Comparison of ENCODE assay signal across 24 cellular contexts in the genomic region with DNA sequence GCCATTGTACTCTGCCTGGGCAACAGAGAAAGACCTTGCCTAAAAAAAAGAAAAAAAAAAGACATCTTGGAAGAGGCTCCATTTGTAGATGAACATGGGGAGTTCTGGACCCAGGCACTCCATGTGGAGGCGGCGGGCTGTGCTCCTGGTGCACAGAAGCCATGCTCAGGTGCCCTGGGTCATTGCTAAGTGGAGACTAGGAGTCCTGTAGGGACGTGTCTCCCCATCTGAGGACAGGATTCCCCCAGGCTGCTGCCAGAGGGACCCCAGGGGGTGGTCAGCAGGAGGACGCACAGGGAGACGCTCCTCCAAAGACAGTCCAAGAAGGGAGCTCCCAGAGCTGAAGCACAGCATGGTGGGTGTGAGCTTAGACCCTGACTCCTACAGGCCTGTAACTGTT. TPM values are rescaled to one million over a fixed set of nuclear protein-coding genes. Genes with fewer than 3 reads are reported as not detected.
DNase-seq lines count a peak whose midpoint lies in the region; ATAC-seq, FAIRE-seq and TF ChIP-seq lines count a peak whose summit lies in the region.
"Had no signal": no experiment of that assay in that cellular context is flagged by ENCODE, and none has a peak within 500 bp of the region (broad histone marks: within the 10 kb centered on the region; RNA-seq: fewer than 3 reads in every experiment).

No MANE protein-coding gene starts in this region.

- DNase-seq in DND-41 (no peak), T-helper 17 cell (no peak), K562 (ENCODE audit: extremely low read depth in 1 of 4, low spot score in 3 of 4) (no peak), posterior vena cava (ENCODE audit: low spot score) (peak; percentile 68), hepatic stellate cell (ENCODE audit: low spot score) (no peak), OCI-M1 (lab: John Stamatoyannopoulos, UW) (no peak), GM12892 (ENCODE audit: insufficient read length) (no peak), upper lobe of left lung (no peak)
- DNase-seq: 8988T; BE2C; C1 segment of cervical spinal cord; Caco-2; CD4-positive, CD25-positive, alpha-beta regulatory T cell; CD8-positive, alpha-beta memory T cell; DMS79 treated with DMSO at 0.1 percent for 48 hours; EL; GOT3; H7; HFFc6; IMR-90; KBM-7 had no signal

- peak overlapping the region; percentile 27 for H3K27ac Mint-ChIP-seq in T-helper 17 cell
- H3K27ac Mint-ChIP-seq: CD4-positive, CD25-positive, alpha-beta regulatory T cell; CD8-positive, alpha-beta memory T cell; HFFc6 had no signal

- no peak for TF ChIP-seq RAD21 in K562 (CRISPR knock-in tag; conservative IDR thresholded peaks at IDR 0.05 in 1 of 2, IDR thresholded peaks at IDR 0.05 in 1 of 2)

- BruUV-seq in K562 (replicated peaks; lab: Mats Ljungman, UMichigan), result no TSS peak

- H3K27me3 ChIP-seq in DND-41 (ENCODE audit: insufficient read depth, low read length, poor library complexity) (no peaks in the 10 kb centered on the region), K562 (ENCODE audit: control insufficient read depth in 2 of 2, insufficient read depth in 2 of 2, low read length in 2 of 2) (no peaks in the 10 kb centered on the region), upper lobe of left lung (no peaks in the 10 kb centered on the region)
- H3K27me3 ChIP-seq: BE2C had no signal

- no peak for TF ChIP-seq CTCF in DND-41 (IDR thresholded peaks at IDR 0.05; ENCODE audit: borderline replicate concordance, extremely low read depth, low read length, poor library complexity, severe bottlenecking)
- no peak for TF ChIP-seq CTCF in K562 (IDR thresholded peaks at IDR 0.05 in 2 of 3, conservative IDR thresholded peaks at IDR 0.05 in 1 of 3; ENCODE audit: insufficient read depth in 2 of 3, low read depth in 1 of 3, low read length in 3 of 3)
- TF ChIP-seq CTCF in upper lobe of left lung (IDR thresholded peaks at IDR 0.05), result no peak

- CTCF ChIA-PET in K562 (lab: Yijun Ruan, JAX; ENCODE audit: low intra/inter-chr PET ratio), result no interaction called here

- intact Hi-C loops in K562 (cut with micrococcal nuclease) (no loop called here), posterior vena cava (cut with DNase I) (no loop called here)

- H3K36me3 Mint-ChIP-seq in T-helper 17 cell (ENCODE audit: low read depth), result peaks cover 4% of the 10 kb centered on the region

- H3K4me2 ChIP-seq in DND-41 (ENCODE audit: insufficient read depth, low read length) (no peak overlapping the region), K562 (ENCODE audit: insufficient read depth, low read length) (no peak overlapping the region)

- H3K27ac ChIP-seq in DND-41 (ENCODE audit: low read length) (no peak overlapping the region), K562 (ENCODE audit: extremely low read depth, low read depth, low read length) (no peak overlapping the region), upper lobe of left lung (no peak overlapping the region)

- no peaks in the 10 kb centered on the region for H3K9me3 ChIP-seq in DND-41 (ENCODE audit: insufficient read depth, low read length, severe bottlenecking)
- no peaks in the 10 kb centered on the region for H3K9me3 ChIP-seq in T-helper 17 cell (ENCODE audit: control insufficient read depth, low read length, poor library complexity, severe bottlenecking)
- no peaks in the 10 kb centered on the region for H3K9me3 ChIP-seq in K562 (replicated peaks; ENCODE audit: control insufficient read depth, insufficient read depth, low read depth, low read length)
- H3K9me3 ChIP-seq in upper lobe of left lung, result no peaks in the 10 kb centered on the region
- H3K9me3 ChIP-seq: BE2C had no signal

- H3K4me3 ChIP-seq in DND-41 (ENCODE audit: low read depth in 1 of 2, low read length in 2 of 2) (no peak overlapping the region), K562 (no peak overlapping the region), upper lobe of left lung (no peak overlapping the region)

- H4K20me1 ChIP-seq in DND-41 (ENCODE audit: insufficient read depth, low read length) (0 out of 2 replicates have a peak, but pooled peaks cover 4% of the 10 kb centered on the region), K562 (replicated peaks; ENCODE audit: control insufficient read depth, insufficient read depth, low read length) (no peaks in the 10 kb centered on the region)

- H3K9ac ChIP-seq in DND-41 (ENCODE audit: low read depth, low read length) (no peak overlapping the region), K562 (ENCODE audit: insufficient read depth in 1 of 2, low read depth in 2 of 2, low read length in 2 of 2) (peak overlapping the region in 1 of 2 experiments; percentile 43; a peak in 1 of 4 replicates)

- H2AFZ ChIP-seq in DND-41 (ENCODE audit: low read depth, low read length), result no peak overlapping the region
- H2AFZ ChIP-seq in K562 (ENCODE audit: low read depth, low read length), result no peak overlapping the region

- in situ Hi-C loops in K562 (cut with MboI), result no loop called here

- H3K27me3 Mint-ChIP-seq in T-helper 17 cell, result no peaks in the 10 kb centered on the region
- H3K27me3 Mint-ChIP-seq: CD4-positive, CD25-positive, alpha-beta regulatory T cell had no signal

- ATAC-seq in DND-41 (ENCODE audit: insufficient read depth, low read depth) (peak; percentile 32; the same call in 1 of the 3 replicates), T-helper 17 cell (no peak), K562 (peak; percentile 30), upper lobe of left lung (ENCODE audit: low FRiP score in 2 of 2) (no peak)
- ATAC-seq: HCT116 had no signal

- 92% methylated on average over 5 of the region's 5 CpGs for WGBS in K562 (ENCODE audit: insufficient coverage, low coverage, missing lambda C conversion rate)
- WGBS in upper lobe of left lung, 2 donors, result 96 to 99% methylated on average over 5 of the region's 5 CpGs

- H3K36me3 ChIP-seq in DND-41 (ENCODE audit: insufficient read depth, low read length) (peaks cover 28% of the 10 kb centered on the region), K562 (ENCODE audit: control insufficient read depth, insufficient read depth, low read length) (peaks cover 31% of the 10 kb centered on the region), upper lobe of left lung (peaks cover 6 to 41% (median 18%) of the 10 kb centered on the region in 4 donors)

- H3K9me1 ChIP-seq in K562 (ENCODE audit: control insufficient read depth, insufficient read depth, low read length), result no peaks in the 10 kb centered on the region

- no peak overlapping the region for H3K4me3 Mint-ChIP-seq in T-helper 17 cell
- H3K4me3 Mint-ChIP-seq: CD4-positive, CD25-positive, alpha-beta regulatory T cell; CD8-positive, alpha-beta memory T cell; HFFc6 had no signal

- H3K79me2 ChIP-seq in DND-41 (ENCODE audit: insufficient read depth, low read length) (no peaks in the 10 kb centered on the region), K562 (ENCODE audit: control insufficient read depth, insufficient read depth, low read length) (no peaks in the 10 kb centered on the region)

- no peak for TF ChIP-seq EP300 in K562 (IDR thresholded peaks at IDR 0.05; ENCODE audit: low read length)
- TF ChIP-seq EP300 in upper lobe of left lung (IDR thresholded peaks at IDR 0.05), result no peak

- POLR2A ChIA-PET in K562 (lab: Yijun Ruan, JAX), result interaction anchor here (0.8 to 1.1 kb wide), 2 partner anchors 9 to 11 kb away, joined by 4 to 6 read pairs; no protein-coding TSS in a partner anchor

- no peak for FAIRE-seq in K562 (lab: Jason Lieb, UNC)
- no peak for FAIRE-seq in GM12892 (lab: Jason Lieb, UNC)
- FAIRE-seq: GM12891, HTR-8/SVneo had no signal

- TF ChIP-seq POLR2A in K562 (conservative IDR thresholded peaks at IDR 0.05) (no peak; the same call in 1 of the 2 replicates), GM12892 (IDR thresholded peaks at IDR 0.05; ENCODE audit: low read depth, low read length) (no peak), upper lobe of left lung (IDR thresholded peaks at IDR 0.05) (no peak)

- H3K4me1 Mint-ChIP-seq in T-helper 17 cell, result peaks cover 3% of the 10 kb centered on the region
- H3K4me1 Mint-ChIP-seq: CD8-positive, alpha-beta memory T cell had no signal

- H3K4me1 ChIP-seq in DND-41 (ENCODE audit: insufficient read depth, low read length), result no peaks in the 10 kb centered on the region
- no peaks in the 10 kb centered on the region for H3K4me1 ChIP-seq in K562 (replicated peaks in 1 of 2; ENCODE audit: control insufficient read depth in 2 of 2, insufficient read depth in 2 of 2, low read length in 2 of 2)
- H3K4me1 ChIP-seq in upper lobe of left lung, result no peaks in the 10 kb centered on the region
- H3K4me1 ChIP-seq: BE2C, Caco-2 had no signal

RNA-seq across cellular contexts. Expression of a gene that starts 34.3 kb away (rescaled TPM):
- 100 to 1,000 TPM; 270 to 323 TPM for total RNA-seq in T-helper 17 cell
- total RNA-seq in K562 (2011; cell fraction: chromatin; rRNA removed; ENCODE audit: low replicate concordance), result 11.1 and 27.7 TPM in 2 replicates
- 13.4 and 14.0 TPM in 2 replicates for total RNA-seq in K562 (2011; cell fraction: nucleolus; rRNA removed)
- total RNA-seq in K562 (2011; cell fraction: nucleoplasm; rRNA removed), result 20.6 and 22.3 TPM in 2 replicates
- 111 and 114 TPM in 2 replicates for total RNA-seq in K562 (2014; rRNA removed)
- total RNA-seq in K562 (2014; rRNA removed; fragmentation: Illumina TruSeq; extraction: Trizol), result 117 and 131 TPM in 2 replicates
- 106 and 119 TPM in 2 replicates for total RNA-seq in K562 (2015; rRNA removed; fragmentation: Illumina TruSeq; extraction: Trizol)
- total RNA-seq in K562 (2021), result 109 and 116 TPM in 2 replicates
- polyA plus RNA-seq in K562 (2011; rRNA removed), result 63.3 and 111 TPM in 2 replicates
- polyA plus RNA-seq in K562 (2011; cell fraction: cytosol; rRNA removed), result 23.5 and 29.8 TPM in 2 replicates
- polyA plus RNA-seq in K562 (2011; cell fraction: nucleus; rRNA removed), result 14.0 and 15.3 TPM in 2 replicates
- 86.2 and 93.7 TPM in 2 replicates for polyA plus RNA-seq in K562 (2012)
- 159 and 174 TPM in 2 replicates for polyA plus RNA-seq in K562 (2014; fragmentation: Illumina TruSeq; extraction: Trizol)
- 100 to 1,000 TPM; 105 to 150 TPM for polyA plus RNA-seq in K562 (2014; fragmentation: Nextera tagmentation; extraction: Ambion mirVana)
- 110 and 131 TPM in 2 replicates for polyA plus RNA-seq in K562 (2014; rRNA removed)
- 78.7 and 101 TPM in 2 replicates for polyA minus RNA-seq in K562 (2011; rRNA and poly(A)+ RNA removed)
- polyA minus RNA-seq in K562 (2011; cell fraction: cytosol; rRNA and poly(A)+ RNA removed), result 55.4 and 57.2 TPM in 2 replicates
- 13.6 and 18.1 TPM in 2 replicates for polyA minus RNA-seq in K562 (2011; cell fraction: nucleus; rRNA and poly(A)+ RNA removed)
- 100 to 1,000 TPM; 175 to 223 TPM for total RNA-seq in posterior vena cava
- polyA plus RNA-seq in GM12892 (2012; ENCODE audit: missing spikeins), result 34.0 TPM
- 100 to 1,000 TPM in 4 of 6 donors, 10 to 100 TPM in 2; 34.6 to 172 (median 113) TPM for total RNA-seq in upper lobe of left lung

RNA-seq across cellular contexts. Expression of a gene that starts 35.5 kb away (rescaled TPM):
- 10 to 100 TPM; 21.4 to 23.0 TPM for total RNA-seq in T-helper 17 cell
- 85.8 and 132 TPM in 2 replicates for total RNA-seq in K562 (2011; cell fraction: chromatin; rRNA removed; ENCODE audit: low replicate concordance)
- total RNA-seq in K562 (2011; cell fraction: nucleolus; rRNA removed), result 50.4 and 58.6 TPM in 2 replicates
- 57.9 and 63.4 TPM in 2 replicates for total RNA-seq in K562 (2011; cell fraction: nucleoplasm; rRNA removed)
- 23.0 and 24.3 TPM in 2 replicates for total RNA-seq in K562 (2014; rRNA removed)
- 29.8 and 30.7 TPM in 2 replicates for total RNA-seq in K562 (2014; rRNA removed; fragmentation: Illumina TruSeq; extraction: Trizol)
- total RNA-seq in K562 (2015; rRNA removed; fragmentation: Illumina TruSeq; extraction: Trizol), result 29.1 and 32.0 TPM in 2 replicates
- 24.7 and 25.1 TPM in 2 replicates for total RNA-seq in K562 (2021)
- polyA plus RNA-seq in K562 (2011; rRNA removed), result 15.9 and 26.2 TPM in 2 replicates
- 11.8 and 12.5 TPM in 2 replicates for polyA plus RNA-seq in K562 (2011; cell fraction: cytosol; rRNA removed)
- polyA plus RNA-seq in K562 (2011; cell fraction: nucleus; rRNA removed), result 12.1 and 16.1 TPM in 2 replicates
- polyA plus RNA-seq in K562 (2012), result 16.6 and 17.6 TPM in 2 replicates
- polyA plus RNA-seq in K562 (2014; fragmentation: Illumina TruSeq; extraction: Trizol), result 23.8 and 28.2 TPM in 2 replicates
- polyA plus RNA-seq in K562 (2014; fragmentation: Nextera tagmentation; extraction: Ambion mirVana), result 10 to 100 TPM; 17.4 to 31.4 TPM
- polyA plus RNA-seq in K562 (2014; rRNA removed), result 22.4 and 22.6 TPM in 2 replicates
- polyA minus RNA-seq in K562 (2011; rRNA and poly(A)+ RNA removed), result 49.5 and 68.4 TPM in 2 replicates
- polyA minus RNA-seq in K562 (2011; cell fraction: cytosol; rRNA and poly(A)+ RNA removed), result 10.9 and 16.6 TPM in 2 replicates
- 18.0 and 26.0 TPM in 2 replicates for polyA minus RNA-seq in K562 (2011; cell fraction: nucleus; rRNA and poly(A)+ RNA removed)
- total RNA-seq in posterior vena cava, result 10 to 100 TPM in 1 of 2 donors, 1 to 10 TPM in 1; 9.4 to 11.5 TPM
- polyA plus RNA-seq in GM12892 (2012; ENCODE audit: missing spikeins), result 11.6 TPM
- total RNA-seq in upper lobe of left lung, result 10 to 100 TPM; 13.9 to 40.9 (median 17.2) TPM

RNA-seq across cellular contexts. Expression of a gene that starts 40.1 kb away (rescaled TPM):
- 10 to 100 TPM; 73.7 to 87.4 TPM for total RNA-seq in T-helper 17 cell
- 196 and 234 TPM in 2 replicates for total RNA-seq in K562 (2011; cell fraction: chromatin; rRNA removed; ENCODE audit: low replicate concordance)
- 184 and 220 TPM in 2 replicates for total RNA-seq in K562 (2011; cell fraction: nucleolus; rRNA removed)
- total RNA-seq in K562 (2011; cell fraction: nucleoplasm; rRNA removed), result 236 and 245 TPM in 2 replicates
- 64.4 and 76.4 TPM in 2 replicates for total RNA-seq in K562 (2014; rRNA removed)
- total RNA-seq in K562 (2014; rRNA removed; fragmentation: Illumina TruSeq; extraction: Trizol), result 57.6 and 58.0 TPM in 2 replicates
- total RNA-seq in K562 (2015; rRNA removed; fragmentation: Illumina TruSeq; extraction: Trizol), result 78.0 and 78.4 TPM in 2 replicates
- total RNA-seq in K562 (2021), result 107 and 108 TPM in 2 replicates
- 79.1 and 95.8 TPM in 2 replicates for polyA plus RNA-seq in K562 (2011; rRNA removed)
- polyA plus RNA-seq in K562 (2011; cell fraction: cytosol; rRNA removed), result 111 and 247 TPM in 2 replicates
- 105 and 124 TPM in 2 replicates for polyA plus RNA-seq in K562 (2011; cell fraction: nucleus; rRNA removed)
- 51.5 and 64.1 TPM in 2 replicates for polyA plus RNA-seq in K562 (2012)
- 109 and 132 TPM in 2 replicates for polyA plus RNA-seq in K562 (2014; fragmentation: Illumina TruSeq; extraction: Trizol)
- 1 to 10 TPM; 6.3 to 8.2 TPM for polyA plus RNA-seq in K562 (2014; fragmentation: Nextera tagmentation; extraction: Ambion mirVana)
- 63.2 and 85.8 TPM in 2 replicates for polyA plus RNA-seq in K562 (2014; rRNA removed)
- polyA minus RNA-seq in K562 (2011; rRNA and poly(A)+ RNA removed), result 89.8 and 153 TPM in 2 replicates
- 63.9 and 95.8 TPM in 2 replicates for polyA minus RNA-seq in K562 (2011; cell fraction: cytosol; rRNA and poly(A)+ RNA removed)
- polyA minus RNA-seq in K562 (2011; cell fraction: nucleus; rRNA and poly(A)+ RNA removed), result 27.6 and 38.8 TPM in 2 replicates
- total RNA-seq in posterior vena cava, result 10 to 100 TPM; 74.2 to 82.1 TPM
- polyA plus RNA-seq in GM12892 (2012; ENCODE audit: missing spikeins), result 27.4 TPM
- 100 to 1,000 TPM in 5 of 6 donors, 10 to 100 TPM in 1; 55.5 to 153 (median 111) TPM for total RNA-seq in upper lobe of left lung

Comparison
In these comparisons a context has a peak if more than half of its experiments do, and no peak if none do; other contexts are left out.
1. ATAC-seq: peak in DND-41 (single experiment) and K562 (single experiment); none in T-helper 17 cell (single experiment) and upper lobe of left lung (0 of 2).